Comparison of ENCODE assay signal across 1 cellular context in the genomic region with DNA sequence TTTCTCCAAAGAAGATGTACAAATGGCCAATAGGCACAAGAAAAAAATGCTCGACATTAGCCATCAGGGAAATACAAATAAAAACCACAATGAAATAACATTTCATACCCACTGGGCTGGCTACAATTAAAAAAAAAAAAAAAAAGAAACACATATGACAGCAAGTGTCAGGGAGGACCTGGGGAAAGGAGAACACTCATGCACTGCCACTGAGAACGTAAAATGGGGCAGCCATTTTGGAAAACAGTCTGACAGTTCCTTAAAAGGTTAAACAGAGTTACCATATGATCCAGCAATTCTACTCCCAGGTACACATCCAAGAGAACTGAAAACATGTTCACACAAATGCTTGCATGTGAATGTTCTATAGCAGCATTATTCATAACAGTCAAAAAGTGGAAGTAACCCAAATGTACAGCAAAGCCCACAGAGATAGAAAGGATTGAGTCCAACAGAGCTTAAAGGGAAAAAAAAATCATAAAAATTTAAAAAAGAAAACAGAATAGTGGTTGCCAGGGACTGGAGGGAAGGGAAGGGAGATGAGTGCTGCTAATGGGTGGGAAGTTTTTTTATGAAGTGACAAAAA.
TF ChIP-seq lines count a peak whose summit lies in the region.

No MANE protein-coding gene starts in this region.

TF ChIP-seq in HCT116, 20 proteins besides CTCF, POLR2A, EP300 and RAD21:
- TF ChIP-seq ZNF274 (IDR thresholded peaks at IDR 0.05; ENCODE audit: low read depth, low read length) (no peak), CBX3 (IDR thresholded peaks at IDR 0.05; ENCODE audit: low read depth) (no peak), YY1 (IDR thresholded peaks at IDR 0.05; ENCODE audit: extremely low read depth, insufficient replicate concordance, low read depth, low read length) (no peak)
- TF ChIP-seq, protein P1, sequence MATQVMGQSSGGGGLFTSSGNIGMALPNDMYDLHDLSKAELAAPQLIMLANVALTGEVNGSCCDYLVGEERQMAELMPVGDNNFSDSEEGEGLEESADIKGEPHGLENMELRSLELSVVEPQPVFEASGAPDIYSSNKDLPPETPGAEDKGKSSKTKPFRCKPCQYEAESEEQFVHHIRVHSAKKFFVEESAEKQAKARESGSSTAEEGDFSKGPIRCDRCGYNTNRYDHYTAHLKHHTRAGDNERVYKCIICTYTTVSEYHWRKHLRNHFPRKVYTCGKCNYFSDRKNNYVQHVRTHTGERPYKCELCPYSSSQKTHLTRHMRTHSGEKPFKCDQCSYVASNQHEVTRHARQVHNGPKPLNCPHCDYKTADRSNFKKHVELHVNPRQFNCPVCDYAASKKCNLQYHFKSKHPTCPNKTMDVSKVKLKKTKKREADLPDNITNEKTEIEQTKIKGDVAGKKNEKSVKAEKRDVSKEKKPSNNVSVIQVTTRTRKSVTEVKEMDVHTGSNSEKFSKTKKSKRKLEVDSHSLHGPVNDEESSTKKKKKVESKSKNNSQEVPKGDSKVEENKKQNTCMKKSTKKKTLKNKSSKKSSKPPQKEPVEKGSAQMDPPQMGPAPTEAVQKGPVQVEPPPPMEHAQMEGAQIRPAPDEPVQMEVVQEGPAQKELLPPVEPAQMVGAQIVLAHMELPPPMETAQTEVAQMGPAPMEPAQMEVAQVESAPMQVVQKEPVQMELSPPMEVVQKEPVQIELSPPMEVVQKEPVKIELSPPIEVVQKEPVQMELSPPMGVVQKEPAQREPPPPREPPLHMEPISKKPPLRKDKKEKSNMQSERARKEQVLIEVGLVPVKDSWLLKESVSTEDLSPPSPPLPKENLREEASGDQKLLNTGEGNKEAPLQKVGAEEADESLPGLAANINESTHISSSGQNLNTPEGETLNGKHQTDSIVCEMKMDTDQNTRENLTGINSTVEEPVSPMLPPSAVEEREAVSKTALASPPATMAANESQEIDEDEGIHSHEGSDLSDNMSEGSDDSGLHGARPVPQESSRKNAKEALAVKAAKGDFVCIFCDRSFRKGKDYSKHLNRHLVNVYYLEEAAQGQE (IDR thresholded peaks at IDR 0.05; ENCODE audit: low read depth) = no peak
